11 cellular contexts compared by ENCODE assay signal in genomic region chr4:40308528-40309122, GRCh38. TPM values are rescaled to one million over a fixed set of nuclear protein-coding genes. Genes with fewer than 3 reads are reported as not detected.
DNase-seq lines count a peak whose midpoint lies in the region; ATAC-seq and TF ChIP-seq lines count a peak whose summit lies in the region.
"Had no signal": no experiment of that assay in that cellular context is flagged by ENCODE, and none has a peak within 500 bp of the region (broad histone marks: within the 10 kb centered on the region; RNA-seq: fewer than 3 reads in every experiment).

No MANE protein-coding gene starts in this region.

- WGBS in HUES64: 59% methylated on average over 3 of the region's 4 CpGs
- 54 to 60% (median 59%) methylated on average over 4 of the region's 4 CpGs for WGBS in adrenal gland, 4 donors
- WGBS in ovary, 3 donors: 65 to 72% (median 66%) methylated on average over 4 of the region's 4 CpGs

- DNase-seq in DND-41: no peak
- DNase-seq in natural killer cell: no peak
- DNase-seq in NCI-H748 (lab: John Stamatoyannopoulos, UW; ENCODE audit: unreplicated experiment): no peak
- no peak for DNase-seq in adrenal gland
- no peak for DNase-seq in ovary
- DNase-seq: cortex of kidney had no signal

- peak overlapping the region; percentile 67 for H3K4me2 ChIP-seq in DND-41 (ENCODE audit: insufficient read depth, low read length)

- TF ChIP-seq CTCF in DND-41 (IDR thresholded peaks at IDR 0.05; ENCODE audit: borderline replicate concordance, extremely low read depth, low read length, poor library complexity, severe bottlenecking) (no peak), natural killer cell (IDR thresholded peaks at IDR 0.05) (no peak), adrenal gland (IDR thresholded peaks at IDR 0.05) (no peak), ovary (IDR thresholded peaks at IDR 0.05) (no peak)

- H3K36me3 ChIP-seq in DND-41 (ENCODE audit: insufficient read depth, low read length) (no peaks in the 10 kb centered on the region), HUES64 (ENCODE audit: insufficient read depth, low read length) (no peaks in the 10 kb centered on the region), adrenal gland (replicated peaks in 1 of 2) (no peaks in the 10 kb centered on the region), ovary (no peaks in the 10 kb centered on the region)

- peaks cover 4% of the 10 kb centered on the region for H3K9me3 Mint-ChIP-seq in activated naive CD8-positive, alpha-beta T cell (ENCODE audit: low read depth)
- no peaks in the 10 kb centered on the region for H3K9me3 Mint-ChIP-seq in natural killer cell

- TF ChIP-seq POLR2A in adrenal gland (IDR thresholded peaks at IDR 0.05): no peak
- TF ChIP-seq POLR2A in ovary (IDR thresholded peaks at IDR 0.05): no peak

- peak overlapping the region; percentile 84 for H3K4me3 Mint-ChIP-seq in activated naive CD8-positive, alpha-beta T cell
- peak overlapping the region; percentile 79 for H3K4me3 Mint-ChIP-seq in natural killer cell

- H3K9ac ChIP-seq in DND-41 (ENCODE audit: low read depth, low read length) (peak overlapping the region; percentile 44), HUES64 (ENCODE audit: low read depth, low read length) (peak overlapping the region; percentile 13; the same call in 1 of the 2 replicates)

- H3K36me3 Mint-ChIP-seq in activated naive CD8-positive, alpha-beta T cell: peaks cover 4% of the 10 kb centered on the region
- no peaks in the 10 kb centered on the region for H3K36me3 Mint-ChIP-seq in natural killer cell
- H3K36me3 Mint-ChIP-seq: type B pancreatic cell had no signal

- H3K4me3 ChIP-seq in DND-41 (ENCODE audit: low read depth in 1 of 2, low read length in 2 of 2) (peak overlapping the region in 1 of 2 experiments; percentile 50; a peak in 2 of 4 replicates), HUES64 (ENCODE audit: low read length) (no peak overlapping the region), adrenal gland (no peak overlapping the region), ovary (no peak overlapping the region)

- no peaks in the 10 kb centered on the region for H3K27me3 Mint-ChIP-seq in activated naive CD8-positive, alpha-beta T cell
- no peaks in the 10 kb centered on the region for H3K27me3 Mint-ChIP-seq in natural killer cell (ENCODE audit: low read depth in 2 of 2)
- H3K27me3 Mint-ChIP-seq: type B pancreatic cell had no signal

- TF ChIP-seq EP300 in ovary (IDR thresholded peaks at IDR 0.05): no peak

- no peaks in the 10 kb centered on the region for H4K20me1 ChIP-seq in DND-41 (ENCODE audit: insufficient read depth, low read length)

- H2AFZ ChIP-seq in DND-41 (ENCODE audit: low read depth, low read length): peak overlapping the region; percentile 30; the same call in 1 of the 2 replicates

- H3K27me3 ChIP-seq in DND-41 (ENCODE audit: insufficient read depth, low read length, poor library complexity): no peaks in the 10 kb centered on the region
- no peaks in the 10 kb centered on the region for H3K27me3 ChIP-seq in HUES64 (ENCODE audit: insufficient read depth, low read length)
- H3K27me3 ChIP-seq in adrenal gland: no peaks in the 10 kb centered on the region
- H3K27me3 ChIP-seq in ovary: no peaks in the 10 kb centered on the region

- H3K9me3 ChIP-seq in DND-41 (ENCODE audit: insufficient read depth, low read length, severe bottlenecking): no peaks in the 10 kb centered on the region
- H3K9me3 ChIP-seq in HUES64 (ENCODE audit: insufficient read depth, low read depth, low read length): peaks cover 5% of the 10 kb centered on the region
- H3K9me3 ChIP-seq in adrenal gland (replicated peaks in 1 of 3): no peaks in the 10 kb centered on the region
- no peaks in the 10 kb centered on the region for H3K9me3 ChIP-seq in ovary

- H3K79me2 ChIP-seq in DND-41 (ENCODE audit: insufficient read depth, low read length): peaks cover 31% of the 10 kb centered on the region

- H3K4me1 ChIP-seq in DND-41 (ENCODE audit: insufficient read depth, low read length) (peaks cover 75% of the 10 kb centered on the region), HUES64 (ENCODE audit: insufficient read depth, low read length) (peaks cover 39% of the 10 kb centered on the region), adrenal gland (replicated peaks in 1 of 2) (peaks cover 0 to 8% of the 10 kb centered on the region in 2 donors), ovary (ENCODE audit: insufficient read depth) (no peaks in the 10 kb centered on the region)

- ATAC-seq in DND-41 (ENCODE audit: insufficient read depth, low read depth): no peak
- no peak for ATAC-seq in natural killer cell
- no peak for ATAC-seq in GM19452 (IDR thresholded peaks at IDR 0.05; ENCODE audit: unreplicated experiment)

- H3K27ac Mint-ChIP-seq in activated naive CD8-positive, alpha-beta T cell: peak overlapping the region; percentile 94
- H3K27ac Mint-ChIP-seq in natural killer cell: peak overlapping the region; percentile 88 to 91

- H3K27ac ChIP-seq in DND-41 (ENCODE audit: low read length) (peak overlapping the region; percentile 89), HUES64 (ENCODE audit: low read depth, low read length) (peak overlapping the region; percentile 84), adrenal gland (peak overlapping the region in 1 of 5 donors; percentile 37), ovary (no peak overlapping the region)

- peaks cover 92% of the 10 kb centered on the region for H3K4me1 Mint-ChIP-seq in activated naive CD8-positive, alpha-beta T cell (ENCODE audit: low read depth)
- peaks cover 55 to 59% of the 10 kb centered on the region in 2 donors for H3K4me1 Mint-ChIP-seq in natural killer cell

- intact Hi-C loops in natural killer cell (cut with micrococcal nuclease) (loop anchor here (1.0 to 10.0 kb wide), 5 partner anchors 44 to 252 kb away; partner anchors contain the start of genes N4BP2 and RHOH), adrenal gland (cut with DNase I) (loop anchor here (5.0 kb wide), 2 partner anchors 156 to 161 kb away; no protein-coding TSS in a partner anchor), ovary (cut with DNase I) (loop anchor here in 2 of 4 donors (5.0 to 10.0 kb wide), 3 partner anchors 151 to 251 kb away; partner anchors contain the start of gene N4BP2 (in 1 of the 2))

RNA-seq across cellular contexts. Expression of gene CHRNA9, which starts 26.5 kb away (rescaled TPM):
- 2.7 TPM for polyA plus RNA-seq in HUES64 (2013, experiment 1 of 2)
- 3.0 TPM for polyA plus RNA-seq in HUES64 (2013, experiment 2 of 2)
- total RNA-seq in natural killer cell: not detected
- not detected for total RNA-seq in adrenal gland
- polyA plus RNA-seq in adrenal gland: not detected
- total RNA-seq in ovary: under 1 TPM in 1 of 7 donors, not detected in 6; 0.13 TPM
- not detected for polyA plus RNA-seq in ovary
- total RNA-seq: lung microvascular endothelial cell had no signal

Comparison
In these comparisons a context has a peak if more than half of its experiments do, and no peak if none do; other contexts are left out.
1. H3K27ac ChIP-seq: peak in DND-41 (single experiment) and HUES64 (single experiment); none in ovary (0 of 2).